1 cellular context compared by ENCODE assay signal in the genomic region with DNA sequence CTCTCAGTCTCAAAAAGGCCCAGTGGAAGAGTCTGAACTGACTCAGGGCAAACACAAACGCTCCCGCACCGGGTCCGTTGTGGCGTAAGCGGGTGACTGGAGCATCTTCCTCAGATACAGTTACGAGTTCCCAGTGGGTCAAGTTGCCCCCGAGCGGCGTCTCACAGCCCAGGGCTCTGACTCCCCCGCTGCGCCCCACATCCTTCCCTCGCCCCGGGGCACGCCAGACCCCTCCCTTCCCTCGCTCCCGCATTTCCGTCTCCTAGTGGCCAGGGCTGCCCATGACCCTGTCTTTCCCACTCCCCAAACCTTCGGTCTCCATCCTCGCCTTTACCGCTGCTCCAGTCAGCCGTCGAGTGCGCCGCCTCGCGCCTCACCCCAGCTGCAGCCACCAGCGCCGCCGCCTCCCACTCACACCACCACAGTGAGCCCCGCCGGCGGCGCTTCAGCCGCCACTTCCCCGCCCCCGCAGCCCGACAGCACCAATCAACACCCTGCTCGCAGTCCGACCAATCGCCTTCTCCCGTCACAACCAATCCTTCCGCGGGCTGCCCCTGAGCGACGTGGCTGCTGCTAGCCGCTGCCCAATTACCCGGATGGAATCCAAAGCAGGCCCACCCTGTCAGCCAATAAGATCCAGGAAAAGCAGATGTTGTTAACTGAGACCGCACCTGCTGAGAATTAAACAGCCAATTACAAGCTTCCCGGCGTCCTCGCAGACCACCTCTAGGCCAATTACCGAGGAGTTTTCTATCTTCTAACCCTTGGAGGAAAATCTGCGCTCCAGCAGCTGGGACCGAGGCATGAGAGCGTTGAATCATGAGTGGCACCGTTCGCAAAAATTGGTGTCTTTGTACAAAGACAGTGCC.
TF ChIP-seq lines count a peak whose summit lies in the region.

A gene with protein sequence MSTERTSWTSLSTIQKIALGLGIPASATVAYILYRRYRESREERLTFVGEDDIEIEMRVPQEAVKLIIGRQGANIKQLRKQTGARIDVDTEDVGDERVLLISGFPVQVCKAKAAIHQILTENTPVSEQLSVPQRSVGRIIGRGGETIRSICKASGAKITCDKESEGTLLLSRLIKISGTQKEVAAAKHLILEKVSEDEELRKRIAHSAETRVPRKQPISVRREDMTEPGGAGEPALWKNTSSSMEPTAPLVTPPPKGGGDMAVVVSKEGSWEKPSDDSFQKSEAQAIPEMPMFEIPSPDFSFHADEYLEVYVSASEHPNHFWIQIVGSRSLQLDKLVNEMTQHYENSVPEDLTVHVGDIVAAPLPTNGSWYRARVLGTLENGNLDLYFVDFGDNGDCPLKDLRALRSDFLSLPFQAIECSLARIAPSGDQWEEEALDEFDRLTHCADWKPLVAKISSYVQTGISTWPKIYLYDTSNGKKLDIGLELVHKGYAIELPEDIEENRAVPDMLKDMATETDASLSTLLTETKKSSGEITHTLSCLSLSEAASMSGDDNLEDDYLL (minus strand): TSS at position 430 of the 869 bp plus-strand sequence. CDS start 7,478 bp downstream, outside the sequence.

TF ChIP-seq in H1, 55 proteins besides CTCF, POLR2A, EP300 and RAD21 (continues in another document):
- TF ChIP-seq TAF7 (optimal IDR thresholded peaks at IDR 0.05; ENCODE audit: borderline replicate concordance, low read depth, low read length) = peak; percentile 34
- TF ChIP-seq, protein P1, sequence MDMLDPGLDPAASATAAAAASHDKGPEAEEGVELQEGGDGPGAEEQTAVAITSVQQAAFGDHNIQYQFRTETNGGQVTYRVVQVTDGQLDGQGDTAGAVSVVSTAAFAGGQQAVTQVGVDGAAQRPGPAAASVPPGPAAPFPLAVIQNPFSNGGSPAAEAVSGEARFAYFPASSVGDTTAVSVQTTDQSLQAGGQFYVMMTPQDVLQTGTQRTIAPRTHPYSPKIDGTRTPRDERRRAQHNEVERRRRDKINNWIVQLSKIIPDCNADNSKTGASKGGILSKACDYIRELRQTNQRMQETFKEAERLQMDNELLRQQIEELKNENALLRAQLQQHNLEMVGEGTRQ (IDR thresholded peaks at IDR 0.05; ENCODE audit: low read length) = no peak
- no peak for TF ChIP-seq NANOG (IDR thresholded peaks at IDR 0.05; ENCODE audit: insufficient read depth, low read depth, low read length, poor library complexity, severe bottlenecking)
- TF ChIP-seq HDAC2 (IDR thresholded peaks at IDR 0.05; ENCODE audit: borderline replicate concordance in 1 of 2, low read depth in 2 of 2, low read length in 2 of 2) = no peak; a peak in 1 of 4 replicates
- TF ChIP-seq RNF2 (IDR thresholded peaks at IDR 0.05; ENCODE audit: borderline replicate concordance, low read depth, low read length, missing control alignments, poor library complexity, severe bottlenecking) = no peak
- TF ChIP-seq CBX5 (IDR thresholded peaks at IDR 0.05; ENCODE audit: low read depth, low read length) = no peak
- TF ChIP-seq SP4 (IDR thresholded peaks at IDR 0.05; ENCODE audit: low read length) = no peak
- TF ChIP-seq RXRA (IDR thresholded peaks at IDR 0.05; ENCODE audit: insufficient read depth, low read depth, low read length) = no peak
- no peak for TF ChIP-seq SRF (IDR thresholded peaks at IDR 0.05; ENCODE audit: low read depth, low read length)
- TF ChIP-seq POU5F1 (IDR thresholded peaks at IDR 0.05; ENCODE audit: low read depth, low read length) = no peak
- peak; percentile 99 for TF ChIP-seq SP1 (IDR thresholded peaks at IDR 0.05; ENCODE audit: low read depth, low read length)
- TF ChIP-seq KDM4A (IDR thresholded peaks at IDR 0.05; ENCODE audit: low read depth, low read length, severe bottlenecking) = peak; percentile 87
- no peak for TF ChIP-seq POLR2AphosphoS5 (IDR thresholded peaks at IDR 0.05; ENCODE audit: low read depth, low read length)
- TF ChIP-seq RBBP5 (IDR thresholded peaks at IDR 0.05; ENCODE audit: borderline replicate concordance, low read depth, low read length) = no peak; the same call in 1 of the 2 replicates
- peak; percentile 67 for TF ChIP-seq ASH2L (IDR thresholded peaks at IDR 0.05; ENCODE audit: low read length)
- TF ChIP-seq TBP (IDR thresholded peaks at IDR 0.05; ENCODE audit: low read depth, low read length) = peak; percentile 72
- TF ChIP-seq, protein P2, sequence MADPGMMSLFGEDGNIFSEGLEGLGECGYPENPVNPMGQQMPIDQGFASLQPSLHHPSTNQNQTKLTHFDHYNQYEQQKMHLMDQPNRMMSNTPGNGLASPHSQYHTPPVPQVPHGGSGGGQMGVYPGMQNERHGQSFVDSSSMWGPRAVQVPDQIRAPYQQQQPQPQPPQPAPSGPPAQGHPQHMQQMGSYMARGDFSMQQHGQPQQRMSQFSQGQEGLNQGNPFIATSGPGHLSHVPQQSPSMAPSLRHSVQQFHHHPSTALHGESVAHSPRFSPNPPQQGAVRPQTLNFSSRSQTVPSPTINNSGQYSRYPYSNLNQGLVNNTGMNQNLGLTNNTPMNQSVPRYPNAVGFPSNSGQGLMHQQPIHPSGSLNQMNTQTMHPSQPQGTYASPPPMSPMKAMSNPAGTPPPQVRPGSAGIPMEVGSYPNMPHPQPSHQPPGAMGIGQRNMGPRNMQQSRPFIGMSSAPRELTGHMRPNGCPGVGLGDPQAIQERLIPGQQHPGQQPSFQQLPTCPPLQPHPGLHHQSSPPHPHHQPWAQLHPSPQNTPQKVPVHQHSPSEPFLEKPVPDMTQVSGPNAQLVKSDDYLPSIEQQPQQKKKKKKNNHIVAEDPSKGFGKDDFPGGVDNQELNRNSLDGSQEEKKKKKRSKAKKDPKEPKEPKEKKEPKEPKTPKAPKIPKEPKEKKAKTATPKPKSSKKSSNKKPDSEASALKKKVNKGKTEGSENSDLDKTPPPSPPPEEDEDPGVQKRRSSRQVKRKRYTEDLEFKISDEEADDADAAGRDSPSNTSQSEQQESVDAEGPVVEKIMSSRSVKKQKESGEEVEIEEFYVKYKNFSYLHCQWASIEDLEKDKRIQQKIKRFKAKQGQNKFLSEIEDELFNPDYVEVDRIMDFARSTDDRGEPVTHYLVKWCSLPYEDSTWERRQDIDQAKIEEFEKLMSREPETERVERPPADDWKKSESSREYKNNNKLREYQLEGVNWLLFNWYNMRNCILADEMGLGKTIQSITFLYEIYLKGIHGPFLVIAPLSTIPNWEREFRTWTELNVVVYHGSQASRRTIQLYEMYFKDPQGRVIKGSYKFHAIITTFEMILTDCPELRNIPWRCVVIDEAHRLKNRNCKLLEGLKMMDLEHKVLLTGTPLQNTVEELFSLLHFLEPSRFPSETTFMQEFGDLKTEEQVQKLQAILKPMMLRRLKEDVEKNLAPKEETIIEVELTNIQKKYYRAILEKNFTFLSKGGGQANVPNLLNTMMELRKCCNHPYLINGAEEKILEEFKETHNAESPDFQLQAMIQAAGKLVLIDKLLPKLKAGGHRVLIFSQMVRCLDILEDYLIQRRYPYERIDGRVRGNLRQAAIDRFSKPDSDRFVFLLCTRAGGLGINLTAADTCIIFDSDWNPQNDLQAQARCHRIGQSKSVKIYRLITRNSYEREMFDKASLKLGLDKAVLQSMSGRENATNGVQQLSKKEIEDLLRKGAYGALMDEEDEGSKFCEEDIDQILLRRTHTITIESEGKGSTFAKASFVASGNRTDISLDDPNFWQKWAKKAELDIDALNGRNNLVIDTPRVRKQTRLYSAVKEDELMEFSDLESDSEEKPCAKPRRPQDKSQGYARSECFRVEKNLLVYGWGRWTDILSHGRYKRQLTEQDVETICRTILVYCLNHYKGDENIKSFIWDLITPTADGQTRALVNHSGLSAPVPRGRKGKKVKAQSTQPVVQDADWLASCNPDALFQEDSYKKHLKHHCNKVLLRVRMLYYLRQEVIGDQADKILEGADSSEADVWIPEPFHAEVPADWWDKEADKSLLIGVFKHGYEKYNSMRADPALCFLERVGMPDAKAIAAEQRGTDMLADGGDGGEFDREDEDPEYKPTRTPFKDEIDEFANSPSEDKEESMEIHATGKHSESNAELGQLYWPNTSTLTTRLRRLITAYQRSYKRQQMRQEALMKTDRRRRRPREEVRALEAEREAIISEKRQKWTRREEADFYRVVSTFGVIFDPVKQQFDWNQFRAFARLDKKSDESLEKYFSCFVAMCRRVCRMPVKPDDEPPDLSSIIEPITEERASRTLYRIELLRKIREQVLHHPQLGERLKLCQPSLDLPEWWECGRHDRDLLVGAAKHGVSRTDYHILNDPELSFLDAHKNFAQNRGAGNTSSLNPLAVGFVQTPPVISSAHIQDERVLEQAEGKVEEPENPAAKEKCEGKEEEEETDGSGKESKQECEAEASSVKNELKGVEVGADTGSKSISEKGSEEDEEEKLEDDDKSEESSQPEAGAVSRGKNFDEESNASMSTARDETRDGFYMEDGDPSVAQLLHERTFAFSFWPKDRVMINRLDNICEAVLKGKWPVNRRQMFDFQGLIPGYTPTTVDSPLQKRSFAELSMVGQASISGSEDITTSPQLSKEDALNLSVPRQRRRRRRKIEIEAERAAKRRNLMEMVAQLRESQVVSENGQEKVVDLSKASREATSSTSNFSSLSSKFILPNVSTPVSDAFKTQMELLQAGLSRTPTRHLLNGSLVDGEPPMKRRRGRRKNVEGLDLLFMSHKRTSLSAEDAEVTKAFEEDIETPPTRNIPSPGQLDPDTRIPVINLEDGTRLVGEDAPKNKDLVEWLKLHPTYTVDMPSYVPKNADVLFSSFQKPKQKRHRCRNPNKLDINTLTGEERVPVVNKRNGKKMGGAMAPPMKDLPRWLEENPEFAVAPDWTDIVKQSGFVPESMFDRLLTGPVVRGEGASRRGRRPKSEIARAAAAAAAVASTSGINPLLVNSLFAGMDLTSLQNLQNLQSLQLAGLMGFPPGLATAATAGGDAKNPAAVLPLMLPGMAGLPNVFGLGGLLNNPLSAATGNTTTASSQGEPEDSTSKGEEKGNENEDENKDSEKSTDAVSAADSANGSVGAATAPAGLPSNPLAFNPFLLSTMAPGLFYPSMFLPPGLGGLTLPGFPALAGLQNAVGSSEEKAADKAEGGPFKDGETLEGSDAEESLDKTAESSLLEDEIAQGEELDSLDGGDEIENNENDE (IDR thresholded peaks at IDR 0.05; ENCODE audit: insufficient replicate concordance, low read length) = no peak
- TF ChIP-seq BACH1 (IDR thresholded peaks at IDR 0.05; ENCODE audit: low read length) = peak; percentile 55; the same call in 1 of the 2 replicates
- peak; percentile 7; the same call in 1 of the 2 replicates for TF ChIP-seq TCF12 (IDR thresholded peaks at IDR 0.05; ENCODE audit: low read depth, low read length)
- TF ChIP-seq MAFK (IDR thresholded peaks at IDR 0.05; ENCODE audit: low read depth, low read length) = no peak
- no peak for TF ChIP-seq RFX5 (IDR thresholded peaks at IDR 0.05; ENCODE audit: borderline replicate concordance, low read depth, low read length)
- TF ChIP-seq SAP30 (IDR thresholded peaks at IDR 0.05; ENCODE audit: insufficient read depth, insufficient replicate concordance, low read length) = peak; percentile 89
- TF ChIP-seq, protein P3, sequence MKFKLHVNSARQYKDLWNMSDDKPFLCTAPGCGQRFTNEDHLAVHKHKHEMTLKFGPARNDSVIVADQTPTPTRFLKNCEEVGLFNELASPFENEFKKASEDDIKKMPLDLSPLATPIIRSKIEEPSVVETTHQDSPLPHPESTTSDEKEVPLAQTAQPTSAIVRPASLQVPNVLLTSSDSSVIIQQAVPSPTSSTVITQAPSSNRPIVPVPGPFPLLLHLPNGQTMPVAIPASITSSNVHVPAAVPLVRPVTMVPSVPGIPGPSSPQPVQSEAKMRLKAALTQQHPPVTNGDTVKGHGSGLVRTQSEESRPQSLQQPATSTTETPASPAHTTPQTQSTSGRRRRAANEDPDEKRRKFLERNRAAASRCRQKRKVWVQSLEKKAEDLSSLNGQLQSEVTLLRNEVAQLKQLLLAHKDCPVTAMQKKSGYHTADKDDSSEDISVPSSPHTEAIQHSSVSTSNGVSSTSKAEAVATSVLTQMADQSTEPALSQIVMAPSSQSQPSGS (IDR thresholded peaks at IDR 0.05; ENCODE audit: low read length) = no peak
- TF ChIP-seq CTBP2 (IDR thresholded peaks at IDR 0.05; ENCODE audit: borderline replicate concordance, insufficient read depth, insufficient read length, low read length) = no peak
- TF ChIP-seq SIRT6 (IDR thresholded peaks at IDR 0.05; ENCODE audit: low read length) = no peak
- TF ChIP-seq, protein P4, sequence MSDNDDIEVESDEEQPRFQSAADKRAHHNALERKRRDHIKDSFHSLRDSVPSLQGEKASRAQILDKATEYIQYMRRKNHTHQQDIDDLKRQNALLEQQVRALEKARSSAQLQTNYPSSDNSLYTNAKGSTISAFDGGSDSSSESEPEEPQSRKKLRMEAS (IDR thresholded peaks at IDR 0.05) = peak; percentile 97
- peak in 1 of 2 experiments; percentile 65; a peak in 2 of 4 replicates for TF ChIP-seq SIN3A (conservative IDR thresholded peaks at IDR 0.05 in 1 of 2, IDR thresholded peaks at IDR 0.05 in 1 of 2; ENCODE audit: low read depth in 1 of 2, low read length in 2 of 2)
- no peak for TF ChIP-seq KDM5A (IDR thresholded peaks at IDR 0.05; ENCODE audit: low read length)
- no peak for TF ChIP-seq ZNF274 (IDR thresholded peaks at IDR 0.05; ENCODE audit: borderline replicate concordance, extremely low read depth, low read length)
- 0 out of 2 replicates have a peak, but pooled peaks have one; percentile 16 for TF ChIP-seq YY1 (IDR thresholded peaks at IDR 0.05; ENCODE audit: low read depth, low read length)
- no peak for TF ChIP-seq JUND (IDR thresholded peaks at IDR 0.05; ENCODE audit: low read length)
- no peak for TF ChIP-seq FOSL1 (IDR thresholded peaks at IDR 0.05; ENCODE audit: insufficient read depth, low read depth, low read length)
- no peak for TF ChIP-seq SUZ12 (IDR thresholded peaks at IDR 0.05; ENCODE audit: low read length)
- TF ChIP-seq SP2 (IDR thresholded peaks at IDR 0.05; ENCODE audit: low read length) = peak; percentile 83
- TF ChIP-seq, protein P5, sequence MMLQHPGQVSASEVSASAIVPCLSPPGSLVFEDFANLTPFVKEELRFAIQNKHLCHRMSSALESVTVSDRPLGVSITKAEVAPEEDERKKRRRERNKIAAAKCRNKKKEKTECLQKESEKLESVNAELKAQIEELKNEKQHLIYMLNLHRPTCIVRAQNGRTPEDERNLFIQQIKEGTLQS (IDR thresholded peaks at IDR 0.05; ENCODE audit: insufficient read depth, low read depth, low read length) = 0 out of 2 replicates have a peak, but pooled peaks have one; percentile 17
- TF ChIP-seq BRCA1 (IDR thresholded peaks at IDR 0.05; ENCODE audit: low read depth, low read length) = no peak
- no peak for TF ChIP-seq TEAD4 (IDR thresholded peaks at IDR 0.05; ENCODE audit: low read depth, low read length)
- peak; percentile 91 for TF ChIP-seq CHD2 (IDR thresholded peaks at IDR 0.05; ENCODE audit: low read length)
- TF ChIP-seq, protein P6, sequence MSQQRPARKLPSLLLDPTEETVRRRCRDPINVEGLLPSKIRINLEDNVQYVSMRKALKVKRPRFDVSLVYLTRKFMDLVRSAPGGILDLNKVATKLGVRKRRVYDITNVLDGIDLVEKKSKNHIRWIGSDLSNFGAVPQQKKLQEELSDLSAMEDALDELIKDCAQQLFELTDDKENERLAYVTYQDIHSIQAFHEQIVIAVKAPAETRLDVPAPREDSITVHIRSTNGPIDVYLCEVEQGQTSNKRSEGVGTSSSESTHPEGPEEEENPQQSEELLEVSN (IDR thresholded peaks at IDR 0.05) = peak; percentile 97
- TF ChIP-seq EGR1 (IDR thresholded peaks at IDR 0.05; ENCODE audit: borderline replicate concordance, low read depth, low read length) = peak; percentile 87; the same call in 1 of the 2 replicates
- peak; percentile 78 for TF ChIP-seq TAF1 (IDR thresholded peaks at IDR 0.05; ENCODE audit: low read depth, low read length)
- no peak for TF ChIP-seq JUN (IDR thresholded peaks at IDR 0.05; ENCODE audit: low read depth, low read length)
- TF ChIP-seq BCL11A (IDR thresholded peaks at IDR 0.05; ENCODE audit: low read depth in 2 of 2, low read length in 2 of 2) = no peak
- TF ChIP-seq GABPA (IDR thresholded peaks at IDR 0.05; ENCODE audit: borderline replicate concordance, insufficient read depth, low read length) = no peak
- TF ChIP-seq NRF1 (IDR thresholded peaks at IDR 0.05; ENCODE audit: low read depth, low read length) = no peak
- no peak for TF ChIP-seq EZH2 (IDR thresholded peaks at IDR 0.05; ENCODE audit: low read depth, low read length, severe bottlenecking)
- TF ChIP-seq SIX5 (IDR thresholded peaks at IDR 0.05; ENCODE audit: low read depth, low read length) = no peak
